Comparison of ENCODE assay signal across 1 cellular context in the genomic region with DNA sequence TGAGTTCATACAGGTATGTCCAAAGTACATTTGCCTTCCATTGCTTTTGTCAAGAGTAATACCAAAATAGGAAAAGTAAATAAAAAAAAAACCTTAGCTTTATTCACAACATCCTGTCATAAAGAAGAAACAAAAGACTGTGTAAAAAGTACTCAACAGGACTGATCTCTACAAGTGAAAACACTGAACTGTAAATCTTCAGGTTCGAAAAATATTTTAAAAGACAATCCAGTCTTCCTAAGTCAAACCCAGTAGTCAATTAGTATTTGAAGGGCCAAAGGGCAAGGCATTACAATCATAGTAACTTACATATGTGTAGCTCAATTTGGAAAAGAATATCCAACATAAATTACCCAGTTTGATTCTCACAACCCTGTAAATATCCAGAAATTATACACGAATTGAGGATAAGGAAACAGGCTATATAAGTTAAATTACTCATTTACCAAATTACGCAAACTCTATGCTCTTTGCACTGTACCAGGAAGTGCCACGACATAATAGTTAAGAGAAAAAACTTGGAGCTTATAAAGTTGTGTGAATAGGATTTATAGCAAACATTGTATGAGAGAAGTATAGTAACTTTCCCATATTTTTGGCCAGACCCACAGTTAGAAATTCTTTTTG.
TF ChIP-seq lines count a peak whose summit lies in the region.

No MANE protein-coding gene starts in this region.

TF ChIP-seq in HepG2, 621 proteins besides CTCF, POLR2A, EP300 and RAD21 (continued from another document and continues in another):
- TF ChIP-seq KAT8 (CRISPR knock-in tag; IDR thresholded peaks at IDR 0.05) (no peak), PLRG1 (conservative IDR thresholded peaks at IDR 0.05) (no peak), ZNF431 (CRISPR knock-in tag; IDR thresholded peaks at IDR 0.05; ENCODE audit: borderline replicate concordance, low read depth) (no peak), ZNF7 (CRISPR knock-in tag; IDR thresholded peaks at IDR 0.05) (no peak), NFKB2 (CRISPR knock-in tag; IDR thresholded peaks at IDR 0.05; ENCODE audit: borderline replicate concordance) (no peak), ZNF24 (IDR thresholded peaks at IDR 0.05) (0 out of 2 replicates have a peak, but pooled peaks have one; percentile 30), DNMT1 (CRISPR knock-in tag; IDR thresholded peaks at IDR 0.05) (no peak), ZMAT3 (CRISPR knock-in tag; conservative IDR thresholded peaks at IDR 0.05) (no peak), ZNF746 (CRISPR knock-in tag; IDR thresholded peaks at IDR 0.05) (no peak), ZNF253 (CRISPR knock-in tag; IDR thresholded peaks at IDR 0.05; ENCODE audit: borderline replicate concordance) (no peak), SP2 (CRISPR knock-in tag; IDR thresholded peaks at IDR 0.05) (no peak), HNRNPUL1 (IDR thresholded peaks at IDR 0.05; ENCODE audit: low read depth, low read length) (peak; percentile 78; the same call in 1 of the 2 replicates), SYNCRIP (IDR thresholded peaks at IDR 0.05; ENCODE audit: insufficient read depth, low read depth, low read length) (no peak), ZSCAN25 (CRISPR knock-in tag; IDR thresholded peaks at IDR 0.05) (no peak), PHF21A (CRISPR knock-in tag; IDR thresholded peaks at IDR 0.05) (no peak), MED13 (CRISPR knock-in tag; IDR thresholded peaks at IDR 0.05) (no peak), ZNF484 (CRISPR knock-in tag; IDR thresholded peaks at IDR 0.05; ENCODE audit: borderline replicate concordance, low read depth) (no peak), ZNF317 (CRISPR knock-in tag; IDR thresholded peaks at IDR 0.05) (no peak), BORCS8-MEF2B (CRISPR knock-in tag; IDR thresholded peaks at IDR 0.05) (no peak), ZNF724P (CRISPR knock-in tag; IDR thresholded peaks at IDR 0.05; ENCODE audit: borderline replicate concordance) (no peak), MTA1 (CRISPR knock-in tag; IDR thresholded peaks at IDR 0.05; ENCODE audit: borderline replicate concordance) (no peak), FOXK1 (CRISPR knock-in tag; IDR thresholded peaks at IDR 0.05; ENCODE audit: borderline replicate concordance, low read depth) (no peak; the same call in 1 of the 2 replicates), ZNF235 (CRISPR knock-in tag; IDR thresholded peaks at IDR 0.05; ENCODE audit: borderline replicate concordance) (no peak), RNF2 (conservative IDR thresholded peaks at IDR 0.05; ENCODE audit: low read depth) (no peak), MTF2 (CRISPR knock-in tag; IDR thresholded peaks at IDR 0.05; ENCODE audit: borderline replicate concordance) (no peak), DPF2 (CRISPR knock-in tag; IDR thresholded peaks at IDR 0.05; ENCODE audit: borderline replicate concordance, low read depth) (peak; percentile 61; the same call in 1 of the 2 replicates), RBM22 (optimal IDR thresholded peaks at IDR 0.05; ENCODE audit: low read length) (no peak), ZNF446 (CRISPR knock-in tag; IDR thresholded peaks at IDR 0.05) (no peak)
- TF ChIP-seq, protein P1, sequence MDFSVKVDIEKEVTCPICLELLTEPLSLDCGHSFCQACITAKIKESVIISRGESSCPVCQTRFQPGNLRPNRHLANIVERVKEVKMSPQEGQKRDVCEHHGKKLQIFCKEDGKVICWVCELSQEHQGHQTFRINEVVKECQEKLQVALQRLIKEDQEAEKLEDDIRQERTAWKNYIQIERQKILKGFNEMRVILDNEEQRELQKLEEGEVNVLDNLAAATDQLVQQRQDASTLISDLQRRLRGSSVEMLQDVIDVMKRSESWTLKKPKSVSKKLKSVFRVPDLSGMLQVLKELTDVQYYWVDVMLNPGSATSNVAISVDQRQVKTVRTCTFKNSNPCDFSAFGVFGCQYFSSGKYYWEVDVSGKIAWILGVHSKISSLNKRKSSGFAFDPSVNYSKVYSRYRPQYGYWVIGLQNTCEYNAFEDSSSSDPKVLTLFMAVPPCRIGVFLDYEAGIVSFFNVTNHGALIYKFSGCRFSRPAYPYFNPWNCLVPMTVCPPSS (IDR thresholded peaks at IDR 0.05): no peak
- TF ChIP-seq, protein P2, sequence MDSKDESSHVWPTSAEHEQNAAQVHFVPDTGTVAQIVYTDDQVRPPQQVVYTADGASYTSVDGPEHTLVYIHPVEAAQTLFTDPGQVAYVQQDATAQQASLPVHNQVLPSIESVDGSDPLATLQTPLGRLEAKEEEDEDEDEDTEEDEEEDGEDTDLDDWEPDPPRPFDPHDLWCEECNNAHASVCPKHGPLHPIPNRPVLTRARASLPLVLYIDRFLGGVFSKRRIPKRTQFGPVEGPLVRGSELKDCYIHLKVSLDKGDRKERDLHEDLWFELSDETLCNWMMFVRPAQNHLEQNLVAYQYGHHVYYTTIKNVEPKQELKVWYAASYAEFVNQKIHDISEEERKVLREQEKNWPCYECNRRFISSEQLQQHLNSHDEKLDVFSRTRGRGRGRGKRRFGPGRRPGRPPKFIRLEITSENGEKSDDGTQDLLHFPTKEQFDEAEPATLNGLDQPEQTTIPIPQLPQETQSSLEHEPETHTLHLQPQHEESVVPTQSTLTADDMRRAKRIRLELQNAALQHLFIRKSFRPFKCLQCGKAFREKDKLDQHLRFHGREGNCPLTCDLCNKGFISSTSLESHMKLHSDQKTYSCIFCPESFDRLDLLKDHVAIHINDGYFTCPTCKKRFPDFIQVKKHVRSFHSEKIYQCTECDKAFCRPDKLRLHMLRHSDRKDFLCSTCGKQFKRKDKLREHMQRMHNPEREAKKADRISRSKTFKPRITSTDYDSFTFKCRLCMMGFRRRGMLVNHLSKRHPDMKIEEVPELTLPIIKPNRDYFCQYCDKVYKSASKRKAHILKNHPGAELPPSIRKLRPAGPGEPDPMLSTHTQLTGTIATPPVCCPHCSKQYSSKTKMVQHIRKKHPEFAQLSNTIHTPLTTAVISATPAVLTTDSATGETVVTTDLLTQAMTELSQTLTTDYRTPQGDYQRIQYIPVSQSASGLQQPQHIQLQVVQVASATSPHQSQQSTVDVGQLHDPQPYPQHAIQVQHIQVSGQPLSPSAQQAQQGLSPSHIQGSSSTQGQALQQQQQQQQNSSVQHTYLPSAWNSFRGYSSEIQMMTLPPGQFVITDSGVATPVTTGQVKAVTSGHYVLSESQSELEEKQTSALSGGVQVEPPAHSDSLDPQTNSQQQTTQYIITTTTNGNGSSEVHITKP (CRISPR knock-in tag; IDR thresholded peaks at IDR 0.05; ENCODE audit: low read depth): no peak
- TF ChIP-seq, protein P3, sequence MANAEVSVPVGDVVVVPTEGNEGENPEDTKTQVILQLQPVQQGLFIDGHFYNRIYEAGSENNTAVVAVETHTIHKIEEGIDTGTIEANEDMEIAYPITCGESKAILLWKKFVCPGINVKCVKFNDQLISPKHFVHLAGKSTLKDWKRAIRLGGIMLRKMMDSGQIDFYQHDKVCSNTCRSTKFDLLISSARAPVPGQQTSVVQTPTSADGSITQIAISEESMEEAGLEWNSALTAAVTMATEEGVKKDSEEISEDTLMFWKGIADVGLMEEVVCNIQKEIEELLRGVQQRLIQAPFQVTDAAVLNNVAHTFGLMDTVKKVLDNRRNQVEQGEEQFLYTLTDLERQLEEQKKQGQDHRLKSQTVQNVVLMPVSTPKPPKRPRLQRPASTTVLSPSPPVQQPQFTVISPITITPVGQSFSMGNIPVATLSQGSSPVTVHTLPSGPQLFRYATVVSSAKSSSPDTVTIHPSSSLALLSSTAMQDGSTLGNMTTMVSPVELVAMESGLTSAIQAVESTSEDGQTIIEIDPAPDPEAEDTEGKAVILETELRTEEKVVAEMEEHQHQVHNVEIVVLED (CRISPR knock-in tag; IDR thresholded peaks at IDR 0.05; ENCODE audit: borderline replicate concordance): no peak
- TF ChIP-seq, protein P4, sequence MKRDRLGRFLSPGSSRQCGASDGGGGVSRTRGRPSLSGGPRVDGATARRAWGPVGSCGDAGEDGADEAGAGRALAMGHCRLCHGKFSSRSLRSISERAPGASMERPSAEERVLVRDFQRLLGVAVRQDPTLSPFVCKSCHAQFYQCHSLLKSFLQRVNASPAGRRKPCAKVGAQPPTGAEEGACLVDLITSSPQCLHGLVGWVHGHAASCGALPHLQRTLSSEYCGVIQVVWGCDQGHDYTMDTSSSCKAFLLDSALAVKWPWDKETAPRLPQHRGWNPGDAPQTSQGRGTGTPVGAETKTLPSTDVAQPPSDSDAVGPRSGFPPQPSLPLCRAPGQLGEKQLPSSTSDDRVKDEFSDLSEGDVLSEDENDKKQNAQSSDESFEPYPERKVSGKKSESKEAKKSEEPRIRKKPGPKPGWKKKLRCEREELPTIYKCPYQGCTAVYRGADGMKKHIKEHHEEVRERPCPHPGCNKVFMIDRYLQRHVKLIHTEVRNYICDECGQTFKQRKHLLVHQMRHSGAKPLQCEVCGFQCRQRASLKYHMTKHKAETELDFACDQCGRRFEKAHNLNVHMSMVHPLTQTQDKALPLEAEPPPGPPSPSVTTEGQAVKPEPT (CRISPR knock-in tag; IDR thresholded peaks at IDR 0.05; ENCODE audit: low read depth): no peak
- TF ChIP-seq, protein P5, sequence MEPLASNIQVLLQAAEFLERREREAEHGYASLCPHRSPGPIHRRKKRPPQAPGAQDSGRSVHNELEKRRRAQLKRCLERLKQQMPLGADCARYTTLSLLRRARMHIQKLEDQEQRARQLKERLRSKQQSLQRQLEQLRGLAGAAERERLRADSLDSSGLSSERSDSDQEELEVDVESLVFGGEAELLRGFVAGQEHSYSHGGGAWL (CRISPR knock-in tag; IDR thresholded peaks at IDR 0.05): no peak
- TF ChIP-seq, protein P6, sequence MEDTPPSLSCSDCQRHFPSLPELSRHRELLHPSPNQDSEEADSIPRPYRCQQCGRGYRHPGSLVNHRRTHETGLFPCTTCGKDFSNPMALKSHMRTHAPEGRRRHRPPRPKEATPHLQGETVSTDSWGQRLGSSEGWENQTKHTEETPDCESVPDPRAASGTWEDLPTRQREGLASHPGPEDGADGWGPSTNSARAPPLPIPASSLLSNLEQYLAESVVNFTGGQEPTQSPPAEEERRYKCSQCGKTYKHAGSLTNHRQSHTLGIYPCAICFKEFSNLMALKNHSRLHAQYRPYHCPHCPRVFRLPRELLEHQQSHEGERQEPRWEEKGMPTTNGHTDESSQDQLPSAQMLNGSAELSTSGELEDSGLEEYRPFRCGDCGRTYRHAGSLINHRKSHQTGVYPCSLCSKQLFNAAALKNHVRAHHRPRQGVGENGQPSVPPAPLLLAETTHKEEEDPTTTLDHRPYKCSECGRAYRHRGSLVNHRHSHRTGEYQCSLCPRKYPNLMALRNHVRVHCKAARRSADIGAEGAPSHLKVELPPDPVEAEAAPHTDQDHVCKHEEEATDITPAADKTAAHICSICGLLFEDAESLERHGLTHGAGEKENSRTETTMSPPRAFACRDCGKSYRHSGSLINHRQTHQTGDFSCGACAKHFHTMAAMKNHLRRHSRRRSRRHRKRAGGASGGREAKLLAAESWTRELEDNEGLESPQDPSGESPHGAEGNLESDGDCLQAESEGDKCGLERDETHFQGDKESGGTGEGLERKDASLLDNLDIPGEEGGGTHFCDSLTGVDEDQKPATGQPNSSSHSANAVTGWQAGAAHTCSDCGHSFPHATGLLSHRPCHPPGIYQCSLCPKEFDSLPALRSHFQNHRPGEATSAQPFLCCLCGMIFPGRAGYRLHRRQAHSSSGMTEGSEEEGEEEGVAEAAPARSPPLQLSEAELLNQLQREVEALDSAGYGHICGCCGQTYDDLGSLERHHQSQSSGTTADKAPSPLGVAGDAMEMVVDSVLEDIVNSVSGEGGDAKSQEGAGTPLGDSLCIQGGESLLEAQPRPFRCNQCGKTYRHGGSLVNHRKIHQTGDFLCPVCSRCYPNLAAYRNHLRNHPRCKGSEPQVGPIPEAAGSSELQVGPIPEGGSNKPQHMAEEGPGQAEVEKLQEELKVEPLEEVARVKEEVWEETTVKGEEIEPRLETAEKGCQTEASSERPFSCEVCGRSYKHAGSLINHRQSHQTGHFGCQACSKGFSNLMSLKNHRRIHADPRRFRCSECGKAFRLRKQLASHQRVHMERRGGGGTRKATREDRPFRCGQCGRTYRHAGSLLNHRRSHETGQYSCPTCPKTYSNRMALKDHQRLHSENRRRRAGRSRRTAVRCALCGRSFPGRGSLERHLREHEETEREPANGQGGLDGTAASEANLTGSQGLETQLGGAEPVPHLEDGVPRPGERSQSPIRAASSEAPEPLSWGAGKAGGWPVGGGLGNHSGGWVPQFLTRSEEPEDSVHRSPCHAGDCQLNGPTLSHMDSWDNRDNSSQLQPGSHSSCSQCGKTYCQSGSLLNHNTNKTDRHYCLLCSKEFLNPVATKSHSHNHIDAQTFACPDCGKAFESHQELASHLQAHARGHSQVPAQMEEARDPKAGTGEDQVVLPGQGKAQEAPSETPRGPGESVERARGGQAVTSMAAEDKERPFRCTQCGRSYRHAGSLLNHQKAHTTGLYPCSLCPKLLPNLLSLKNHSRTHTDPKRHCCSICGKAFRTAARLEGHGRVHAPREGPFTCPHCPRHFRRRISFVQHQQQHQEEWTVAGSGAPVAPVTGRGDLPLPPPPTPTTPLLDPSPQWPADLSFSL (CRISPR knock-in tag; IDR thresholded peaks at IDR 0.05): no peak
- TF ChIP-seq, protein P7, sequence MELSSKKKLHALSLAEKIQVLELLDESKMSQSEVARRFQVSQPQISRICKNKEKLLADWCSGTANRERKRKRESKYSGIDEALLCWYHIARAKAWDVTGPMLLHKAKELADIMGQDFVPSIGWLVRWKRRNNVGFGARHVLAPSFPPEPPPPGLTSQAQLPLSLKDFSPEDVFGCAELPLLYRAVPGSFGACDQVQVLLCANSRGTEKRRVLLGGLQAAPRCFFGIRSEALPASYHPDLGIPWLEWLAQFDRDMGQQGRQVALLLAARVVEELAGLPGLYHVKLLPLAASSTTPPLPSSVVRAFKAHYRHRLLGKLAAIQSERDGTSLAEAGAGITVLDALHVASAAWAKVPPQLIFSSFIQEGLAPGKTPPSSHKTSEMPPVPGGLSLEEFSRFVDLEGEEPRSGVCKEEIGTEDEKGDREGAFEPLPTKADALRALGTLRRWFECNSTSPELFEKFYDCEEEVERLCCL (CRISPR knock-in tag; IDR thresholded peaks at IDR 0.05; ENCODE audit: borderline replicate concordance): no peak
